In the genomic region with DNA sequence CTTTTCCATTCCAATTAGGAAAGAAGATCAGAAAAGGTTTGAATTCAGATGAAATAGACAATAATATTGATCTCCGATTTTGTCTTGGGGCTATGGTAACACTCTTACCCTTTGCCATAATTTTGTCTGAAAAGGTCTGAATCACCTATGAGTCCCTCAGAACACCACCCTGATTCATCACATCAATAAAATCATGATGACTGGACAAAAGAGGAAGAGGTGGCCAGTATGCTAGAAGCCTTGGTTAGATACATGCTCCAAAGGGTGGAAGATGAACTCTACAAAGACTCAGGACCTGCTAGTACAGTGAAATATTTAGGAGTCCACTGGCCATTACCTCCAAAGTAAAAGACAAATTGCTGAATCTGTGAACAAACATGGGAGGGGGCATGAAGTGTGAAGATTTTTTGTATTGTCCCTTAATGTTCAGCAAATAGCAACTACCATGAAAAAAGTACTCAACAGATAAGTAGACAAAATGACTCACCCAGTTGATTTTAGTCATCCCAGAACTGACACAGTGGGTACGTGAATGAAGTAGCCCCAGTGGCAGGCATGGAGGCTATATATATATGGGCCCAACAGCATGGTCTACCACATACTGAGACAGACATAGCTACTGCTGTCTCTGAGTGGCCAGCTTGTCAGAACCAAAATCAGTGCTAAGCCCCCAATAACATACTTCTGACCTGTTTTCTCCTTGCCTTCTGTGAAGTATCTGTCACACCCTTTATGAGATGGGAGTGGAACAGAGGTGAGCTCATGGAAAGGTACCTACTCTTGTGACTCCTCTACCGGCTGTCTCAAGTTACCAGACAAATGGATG, we compare ENCODE assay signal across 9 cellular contexts. TPM values are rescaled to one million over a fixed set of nuclear protein-coding genes. Genes with fewer than 3 reads are reported as not detected.
DNase-seq lines count a peak whose midpoint lies in the region; ATAC-seq and TF ChIP-seq lines count a peak whose summit lies in the region.
"Had no signal": no experiment of that assay in that cellular context is flagged by ENCODE, and none has a peak within 500 bp of the region (broad histone marks: within the 10 kb centered on the region; RNA-seq: fewer than 3 reads in every experiment).

No MANE protein-coding gene starts in this region.

- intact Hi-C loops in activated naive CD4-positive, alpha-beta T cell treated with anti-CD3 and anti-CD28 coated beads for 36 hours (cut with micrococcal nuclease), result loop anchor here (1.0 to 5.0 kb wide), 21 partner anchors 18 to 833 kb away; a partner anchor contains a TSS
- intact Hi-C loops in spleen (cut with DNase I; ENCODE audit: low total_unique reads), result no loop called here

- DNase-seq in activated naive CD4-positive, alpha-beta T cell treated with anti-CD3 and anti-CD28 coated beads for 36 hours, result peak; percentile 76
- no peak for DNase-seq in activated naive CD4-positive, alpha-beta T cell (lab: John Stamatoyannopoulos, UW)
- peak; percentile 65 for DNase-seq in activated T-cell treated with anti-CD3 and anti-CD28 coated beads, Interleukin-2, amount 50 U/mL, for 24 hours
- DNase-seq in stimulated activated effector memory CD8-positive, alpha-beta T cell treated with anti-CD3 and anti-CD28 coated beads, Interleukin-12 subunit alpha, Interleukin-12 subunit beta, amount 100 ng/mL, for 72 hours (ENCODE audit: low spot score in 2 of 2), result peak; percentile 47 to 85
- DNase-seq in spleen (no peak), NCI-H1694 (lab: John Stamatoyannopoulos, UW) (no peak), superior temporal gyrus (ENCODE audit: extremely low spot score) (no peak)

- H3K4me1 Mint-ChIP-seq in activated naive CD4-positive, alpha-beta T cell treated with anti-CD3 and anti-CD28 coated beads for 36 hours (ENCODE audit: low read depth), result peaks cover 48% of the 10 kb centered on the region
- H3K4me1 Mint-ChIP-seq in activated T-cell treated with anti-CD3 and anti-CD28 coated beads, Interleukin-2, amount 50 U/mL, for 24 hours (ENCODE audit: low read depth), result peaks cover 59% of the 10 kb centered on the region
- peaks cover 18% of the 10 kb centered on the region for H3K4me1 Mint-ChIP-seq in stimulated activated effector memory CD8-positive, alpha-beta T cell treated with anti-CD3 and anti-CD28 coated beads, Interleukin-12 subunit alpha, Interleukin-12 subunit beta, amount 100 ng/mL, for 72 hours

- 81 to 91% (median 84%) methylated on average over 3 of the region's 3 CpGs for WGBS in spleen, 5 donors

- no peaks in the 10 kb centered on the region for H3K36me3 ChIP-seq in spleen
- H3K36me3 ChIP-seq: BLaER1 treated with 17β-estradiol and CSF1 and Interleukin-3, amounts not matched to agents 10 nM and 100 nM had no signal

- CTCF ChIA-PET in activated naive CD4-positive, alpha-beta T cell treated with anti-CD3 and anti-CD28 coated beads for 36 hours (lab: Charles Lee), result interaction anchor here (1.3 kb wide), 1 partner anchor 63 kb away, joined by 3 read pairs; no protein-coding TSS in a partner anchor

- no peak overlapping the region for H3K4me3 ChIP-seq in spleen
- H3K4me3 ChIP-seq: BLaER1 treated with 17β-estradiol and CSF1 and Interleukin-3, amounts not matched to agents 10 nM and 100 nM had no signal

- H3K36me3 Mint-ChIP-seq in activated naive CD4-positive, alpha-beta T cell treated with anti-CD3 and anti-CD28 coated beads for 36 hours (ENCODE audit: low read depth), result peaks cover 2% of the 10 kb centered on the region
- H3K36me3 Mint-ChIP-seq in activated T-cell treated with anti-CD3 and anti-CD28 coated beads, Interleukin-2, amount 50 U/mL, for 24 hours (ENCODE audit: low read depth), result peaks cover 11% of the 10 kb centered on the region
- H3K36me3 Mint-ChIP-seq in stimulated activated effector memory CD8-positive, alpha-beta T cell treated with anti-CD3 and anti-CD28 coated beads, Interleukin-12 subunit alpha, Interleukin-12 subunit beta, amount 100 ng/mL, for 72 hours, result peaks cover 10% of the 10 kb centered on the region

- H3K4me1 ChIP-seq in spleen, result peaks cover 0 to 18% (median 10%) of the 10 kb centered on the region in 6 donors

- TF ChIP-seq POLR2A in spleen (IDR thresholded peaks at IDR 0.05), result no peak

- H3K9me3 ChIP-seq in spleen, result no peaks in the 10 kb centered on the region
- H3K9me3 ChIP-seq: BLaER1 treated with 17β-estradiol and CSF1 and Interleukin-3, amounts not matched to agents 10 nM and 100 nM had no signal

- peak overlapping the region; percentile 22 for H3K4me3 Mint-ChIP-seq in activated naive CD4-positive, alpha-beta T cell treated with anti-CD3 and anti-CD28 coated beads for 36 hours
- H3K4me3 Mint-ChIP-seq in activated T-cell treated with anti-CD3 and anti-CD28 coated beads, Interleukin-2, amount 50 U/mL, for 24 hours, result peak overlapping the region; percentile 60
- H3K4me3 Mint-ChIP-seq in stimulated activated effector memory CD8-positive, alpha-beta T cell treated with anti-CD3 and anti-CD28 coated beads, Interleukin-12 subunit alpha, Interleukin-12 subunit beta, amount 100 ng/mL, for 72 hours, result peak overlapping the region; percentile 43

- no peak overlapping the region for H3K27ac ChIP-seq in spleen
- H3K27ac ChIP-seq: BLaER1 treated with 17β-estradiol and CSF1 and Interleukin-3, amounts not matched to agents 10 nM and 100 nM had no signal

- no peak for TF ChIP-seq CTCF in spleen (IDR thresholded peaks at IDR 0.05 in 8 of 11, conservative IDR thresholded peaks at IDR 0.05 in 3 of 11)

- ATAC-seq in HG03280 (IDR thresholded peaks at IDR 0.05; ENCODE audit: unreplicated experiment), result peak; percentile 89
- ATAC-seq in stimulated activated effector memory CD8-positive, alpha-beta T cell treated with anti-CD3 and anti-CD28 coated beads, Interleukin-12 subunit alpha, Interleukin-12 subunit beta, amount 100 ng/mL, for 72 hours, result peak; percentile 97

- no peaks in the 10 kb centered on the region for H3K27me3 Mint-ChIP-seq in activated naive CD4-positive, alpha-beta T cell treated with anti-CD3 and anti-CD28 coated beads for 36 hours (ENCODE audit: low read depth)
- H3K27me3 Mint-ChIP-seq in activated T-cell treated with anti-CD3 and anti-CD28 coated beads, Interleukin-2, amount 50 U/mL, for 24 hours, result no peaks in the 10 kb centered on the region

- peak overlapping the region; percentile 85 for H3K27ac Mint-ChIP-seq in activated naive CD4-positive, alpha-beta T cell treated with anti-CD3 and anti-CD28 coated beads for 36 hours
- H3K27ac Mint-ChIP-seq in activated T-cell treated with anti-CD3 and anti-CD28 coated beads, Interleukin-2, amount 50 U/mL, for 24 hours, result no peak overlapping the region
- H3K27ac Mint-ChIP-seq in stimulated activated effector memory CD8-positive, alpha-beta T cell treated with anti-CD3 and anti-CD28 coated beads, Interleukin-12 subunit alpha, Interleukin-12 subunit beta, amount 100 ng/mL, for 72 hours, result no peak overlapping the region

- no peaks in the 10 kb centered on the region for H3K27me3 ChIP-seq in spleen (replicated peaks in 1 of 7)
- H3K27me3 ChIP-seq: BLaER1 treated with 17β-estradiol and CSF1 and Interleukin-3, amounts not matched to agents 10 nM and 100 nM had no signal

- no peaks in the 10 kb centered on the region for H3K9me3 Mint-ChIP-seq in activated naive CD4-positive, alpha-beta T cell treated with anti-CD3 and anti-CD28 coated beads for 36 hours
- H3K9me3 Mint-ChIP-seq in activated T-cell treated with anti-CD3 and anti-CD28 coated beads, Interleukin-2, amount 50 U/mL, for 24 hours, result no peaks in the 10 kb centered on the region
- H3K9me3 Mint-ChIP-seq in stimulated activated effector memory CD8-positive, alpha-beta T cell treated with anti-CD3 and anti-CD28 coated beads, Interleukin-12 subunit alpha, Interleukin-12 subunit beta, amount 100 ng/mL, for 72 hours, result no peaks in the 10 kb centered on the region

RNA-seq across cellular contexts. Expression of a gene that starts 36.5 kb away (rescaled TPM):
- total RNA-seq in activated naive CD4-positive, alpha-beta T cell treated with anti-CD3 and anti-CD28 coated beads for 36 hours, result 100 to 1,000 TPM; 248 to 255 TPM
- total RNA-seq in spleen, result 100 to 1,000 TPM; 141 to 254 (median 211) TPM
- 10 to 100 TPM; 42.3 to 55.9 (median 43.6) TPM for polyA plus RNA-seq in spleen

Comparison
In these comparisons a context has a peak if more than half of its experiments do, and no peak if none do; other contexts are left out.
1. DNase-seq: peak in activated naive CD4-positive, alpha-beta T cell treated with anti-CD3 and anti-CD28 coated beads for 36 hours (single experiment), activated T-cell treated with anti-CD3 and anti-CD28 coated beads, Interleukin-2, amount 50 U/mL, for 24 hours (single experiment) and stimulated activated effector memory CD8-positive, alpha-beta T cell treated with anti-CD3 and anti-CD28 coated beads, Interleukin-12 subunit alpha, Interleukin-12 subunit beta, amount 100 ng/mL, for 72 hours (2 of 2); none in activated naive CD4-positive, alpha-beta T cell (0 of 4), spleen (single experiment), NCI-H1694 (single experiment) and superior temporal gyrus (single experiment).
2. Peak in every context shown above with its lines, with median percentiles within 50 percentile points of each other: H3K4me3 Mint-ChIP-seq.